ENCODE assay signal across 18 cellular contexts in genomic region chr7:25864943-25865633, GRCh38.
A peak's percentile ranks its signal among the peaks of the same experiment; 100 is the strongest.
DNase-seq lines count a peak whose midpoint lies in the region; ATAC-seq, FAIRE-seq and TF ChIP-seq lines count a peak whose summit lies in the region.
"Had no signal": no experiment of that assay in that cellular context is flagged by ENCODE, and none has a peak within 500 bp of the region (broad histone marks: within the 10 kb centered on the region; RNA-seq: fewer than 3 reads in every experiment).

No MANE protein-coding gene starts in this region.

- no peak overlapping the region for H3K9ac ChIP-seq in GM12878 (ENCODE audit: control insufficient read depth, insufficient read depth, low read length)

- no peak for TF ChIP-seq CTCF in GM12878 (IDR thresholded peaks at IDR 0.05 in 2 of 3, conservative IDR thresholded peaks at IDR 0.05 in 1 of 3; ENCODE audit: control insufficient read depth in 2 of 3, extremely low read depth in 1 of 3, insufficient read depth in 1 of 3, low read depth in 3 of 3, low read length in 3 of 3)

- in situ Hi-C loops in GM12878 (cut with MboI) = loop anchor here (5.0 kb wide), 1 partner anchor 1292 kb away; the partner anchor contains the start of gene HOXA7

- intact Hi-C loops in GM12878 (cut with micrococcal nuclease; ENCODE audit: unreplicated experiment) = no loop called here

- WGBS in GM12878 (ENCODE audit: insufficient coverage, insufficient replicate concordance, low lambda C conversion rate, missing lambda C conversion rate) = 25% methylated on average over 3 of the region's 3 CpGs
- WGBS in small intestine, 3 donors = 21 to 32% (median 28%) methylated on average over 3 of the region's 3 CpGs

- CTCF ChIA-PET in GM12878 (lab: Yijun Ruan, JAX) = interaction anchor here (0.7 to 2.2 kb wide), 3 partner anchors 13 to 998 kb away, joined by 3 to 8 read pairs (median 4); no protein-coding TSS in a partner anchor

- RAD21 ChIA-PET in GM12878 (lab: Charles Lee; ENCODE audit: unreplicated experiment) = no interaction called here

- peaks cover 2% of the 10 kb centered on the region; the same call in 2 of the 3 replicates for H3K9me3 ChIP-seq in GM12878 (replicated peaks; ENCODE audit: control insufficient read depth, insufficient read depth, low read length)
- no peaks in the 10 kb centered on the region for H3K9me3 ChIP-seq in small intestine (ENCODE audit: control insufficient read depth, low read depth)
- H3K9me3 ChIP-seq: HAP-1 had no signal

- H3K4me1 ChIP-seq in GM12878 (ENCODE audit: control insufficient read depth, insufficient read depth, low read length) (no peaks in the 10 kb centered on the region), small intestine (ENCODE audit: control insufficient read depth in 2 of 2, insufficient read depth in 1 of 2, low read depth in 1 of 2, low read length in 1 of 2) (peaks cover 0 to 3% of the 10 kb centered on the region in 2 donors)

- H3K4me3 ChIP-seq in GM12878 (no peak overlapping the region), small intestine (ENCODE audit: low read depth in 1 of 2, low read length in 2 of 2) (no peak overlapping the region)
- H3K4me3 ChIP-seq: HAP-1 had no signal

- FAIRE-seq in GM12878 (lab: Jason Lieb, UNC) = peak; percentile 71
- FAIRE-seq in small intestine (lab: Jason Lieb, UNC) = peak; percentile 70

- H4K20me1 ChIP-seq in GM12878 (ENCODE audit: control insufficient read depth, insufficient read depth) = no peaks in the 10 kb centered on the region

- no peaks in the 10 kb centered on the region for H3K79me2 ChIP-seq in GM12878 (ENCODE audit: control insufficient read depth, insufficient read depth, low read length)

- no peak for ATAC-seq in GM12878
- ATAC-seq in HG03159 (IDR thresholded peaks at IDR 0.05; ENCODE audit: unreplicated experiment) = no peak

- H3K36me3 ChIP-seq in GM12878 (ENCODE audit: control insufficient read depth in 2 of 2, insufficient read depth in 2 of 2, low read length in 1 of 2) (no peaks in the 10 kb centered on the region), small intestine (ENCODE audit: control insufficient read depth in 2 of 2, insufficient read depth in 2 of 2, low read length in 2 of 2) (no peaks in the 10 kb centered on the region)
- H3K36me3 ChIP-seq: HAP-1 had no signal

- no peak for TF ChIP-seq EP300 in GM12878 (IDR thresholded peaks at IDR 0.05; ENCODE audit: borderline replicate concordance in 1 of 2, control insufficient read depth in 1 of 2, low read depth in 2 of 2, low read length in 2 of 2)

- H3K4me2 ChIP-seq in GM12878 (ENCODE audit: control insufficient read depth, insufficient read depth) = no peak overlapping the region

- POLR2A ChIA-PET in GM12878 (lab: Charles Lee) = interaction anchor here (0.6 kb wide), 1 partner anchor 9 kb away, joined by 3 read pairs; no protein-coding TSS in a partner anchor

- no peak for TF ChIP-seq POLR2A in GM12878 (IDR thresholded peaks at IDR 0.05; ENCODE audit: low read depth, low read length)

- no TSS peak for BruUV-seq in GM12878 (replicated peaks; lab: Mats Ljungman, UMichigan)

- SMC1A ChIA-PET in GM12878 (lab: Charles Lee; ENCODE audit: uncharacterized antibody, unreplicated experiment) = interaction anchor here (0.9 to 1.5 kb wide), 5 partner anchors 8 to 571 kb away, joined by 3 to 6 read pairs (median 4); no protein-coding TSS in a partner anchor

- H2AFZ ChIP-seq in GM12878 (ENCODE audit: control insufficient read depth, low read depth, low read length) = no peak overlapping the region

- H3K27me3 ChIP-seq in GM12878 (replicated peaks in 1 of 2; ENCODE audit: control insufficient read depth in 2 of 2, insufficient read depth in 2 of 2, low read length in 1 of 2) (peaks cover 0 to 21% of the 10 kb centered on the region in 2 experiments; a peak in 3 of 4 replicates), small intestine (ENCODE audit: control insufficient read depth in 2 of 2, insufficient read depth in 2 of 2, low read length in 2 of 2) (peaks cover 5 to 25% of the 10 kb centered on the region in 2 donors)

- DNase-seq in NCI-H1694 (lab: John Stamatoyannopoulos, UW) (peak; percentile 24), NCI-H1694 treated with DMSO at 0.1 percent for 48 hours (lab: John Stamatoyannopoulos, UW) (no peak), LoVo (ENCODE audit: low spot score) (peak; percentile 47), GM12878 (ENCODE audit: low read depth, low spot score) (no peak), small intestine (no peak), EL (no peak)
- no peak for DNase-seq in stimulated activated CD4-positive, alpha-beta T cell treated with anti-CD3 and anti-CD28 coated beads, Interleukin-4, amount 100 ng/mL, for 4 hours
- DNase-seq: 8988T, COR-L47, DMS53, NCI-H1105 treated with DMSO at 0.1 percent for 48 hours, NCI-H2029, NCI-H82, OCI-M1, Right ventricle myocardium superior, SW 1271 had no signal

- TF ChIP-seq RAD21 in GM12878 (IDR thresholded peaks at IDR 0.05; ENCODE audit: insufficient read depth, low read depth, low read length) = no peak

- no peak overlapping the region for H3K27ac ChIP-seq in GM12878 (ENCODE audit: control insufficient read depth, insufficient read depth)
- H3K27ac ChIP-seq in small intestine (ENCODE audit: low read depth in 1 of 2, low read length in 1 of 2) = no peak overlapping the region

TF ChIP-seq in GM12878, 131 proteins besides CTCF, POLR2A, EP300 and RAD21:
- TF ChIP-seq ZZZ3 (IDR thresholded peaks at IDR 0.05; ENCODE audit: control insufficient read depth, insufficient read length, low read depth) (no peak), ZNF384 (IDR thresholded peaks at IDR 0.05; ENCODE audit: borderline replicate concordance, low read depth, low read length) (no peak), GATAD2B (conservative IDR thresholded peaks at IDR 0.05; ENCODE audit: low read depth) (no peak), ELK1 (IDR thresholded peaks at IDR 0.05; ENCODE audit: low read depth, low read length) (no peak), NFIC (IDR thresholded peaks at IDR 0.05; ENCODE audit: low read depth, low read length) (no peak), RBBP5 (conservative IDR thresholded peaks at IDR 0.05) (no peak), MXI1 (IDR thresholded peaks at IDR 0.05; ENCODE audit: low read depth, low read length) (no peak), SRF (IDR thresholded peaks at IDR 0.05; ENCODE audit: low read depth in 2 of 2, low read length in 2 of 2) (no peak), MYB (IDR thresholded peaks at IDR 0.05; ENCODE audit: borderline replicate concordance, low read depth, low read length) (no peak), YBX1 (IDR thresholded peaks at IDR 0.05) (no peak), POLR2AphosphoS5 (IDR thresholded peaks at IDR 0.05; ENCODE audit: low read length) (no peak)

Comparison
In these comparisons a context has a peak if more than half of its experiments do, and no peak if none do; other contexts are left out.
1. DNase-seq: peak in NCI-H1694 (single experiment) and LoVo (single experiment); none in NCI-H1694 treated with DMSO at 0.1 percent for 48 hours (single experiment), GM12878 (single experiment), small intestine (single experiment), stimulated activated CD4-positive, alpha-beta T cell treated with anti-CD3 and anti-CD28 coated beads, Interleukin-4, amount 100 ng/mL, for 4 hours (0 of 2) and EL (single experiment).